ENCODE assay signal across 8 cellular contexts in genomic region chr6:109456710-109457595, GRCh38. TPM values are rescaled to one million over a fixed set of nuclear protein-coding genes. Genes with fewer than 3 reads are reported as not detected.
DNase-seq lines count a peak whose midpoint lies in the region; ATAC-seq and TF ChIP-seq lines count a peak whose summit lies in the region.

No MANE protein-coding gene starts in this region.

- intact Hi-C loops in PC-3 (cut with micrococcal nuclease) = no loop called here

- TF ChIP-seq CTCF in DOHH2 (IDR thresholded peaks at IDR 0.05; ENCODE audit: low read depth, low read length, poor library complexity, severe bottlenecking) = no peak
- no peak for TF ChIP-seq CTCF in PC-3 (conservative IDR thresholded peaks at IDR 0.05; ENCODE audit: low read depth, low read length)
- no peak for TF ChIP-seq CTCF in neural cell (IDR thresholded peaks at IDR 0.05; ENCODE audit: poor library complexity, severe bottlenecking)

- H3K9me2 ChIP-seq in DOHH2 (replicated peaks; ENCODE audit: control insufficient read depth, low read length) (no peaks in the 10 kb centered on the region), PC-3 (replicated peaks; ENCODE audit: low read length) (no peaks in the 10 kb centered on the region), neural cell (ENCODE audit: insufficient read depth, low read length) (no peaks in the 10 kb centered on the region)

- H4K20me1 ChIP-seq in DOHH2 (ENCODE audit: control insufficient read depth, insufficient read depth, low read depth, low read length) (no peaks in the 10 kb centered on the region), PC-3 (ENCODE audit: low read length) (no peaks in the 10 kb centered on the region), neural cell (ENCODE audit: insufficient read depth) (no peaks in the 10 kb centered on the region)

- TSS peak; percentile 67 for BruUV-seq in PC-3 (replicated peaks; lab: Mats Ljungman, UMichigan)

- H3K4me3 ChIP-seq in DOHH2 (ENCODE audit: low read length) = peak overlapping the region; percentile 78
- peak overlapping the region; percentile 84; the same call in 1 of the 2 replicates for H3K4me3 ChIP-seq in PC-3 (ENCODE audit: low read length)
- H3K4me3 ChIP-seq in neural cell (ENCODE audit: low read length) = peak overlapping the region; percentile 97

- H3K79me2 ChIP-seq in DOHH2 (ENCODE audit: control insufficient read depth, low read length) (peaks cover 23% of the 10 kb centered on the region), PC-3 (ENCODE audit: low read length) (no peaks in the 10 kb centered on the region), neural cell (replicated peaks; ENCODE audit: insufficient read depth, low read length) (peaks cover 8% of the 10 kb centered on the region)

- no peak for TF ChIP-seq EP300 in neural cell (conservative IDR thresholded peaks at IDR 0.05; ENCODE audit: poor library complexity, severe bottlenecking)

- peak overlapping the region; percentile 79 for H3K4me2 ChIP-seq in DOHH2 (ENCODE audit: low read length)
- H3K4me2 ChIP-seq in PC-3 (ENCODE audit: low read length) = peak overlapping the region; percentile 92
- peak overlapping the region; percentile 88 for H3K4me2 ChIP-seq in neural cell (ENCODE audit: low read length)

- H3K9ac ChIP-seq in PC-3 (ENCODE audit: low read length) (no peak overlapping the region), neural cell (ENCODE audit: low read length) (peak overlapping the region; percentile 94)

- DNase-seq in PC-3 = peak; percentile 50
- DNase-seq in epidermal melanocyte (ENCODE audit: insufficient read length, low spot score) = peak; percentile 75
- DNase-seq in stimulated activated CD8-positive, alpha-beta memory T cell treated with anti-CD3 and anti-CD28 coated beads, Interleukin-4, amount 100 ng/mL, for 48 hours = no peak
- DNase-seq in NCI-H748 (lab: John Stamatoyannopoulos, UW; ENCODE audit: unreplicated experiment) = no peak
- DNase-seq in T1000 (lab: John Stamatoyannopoulos, UW) = no peak

- no peak for TF ChIP-seq RAD21 in neural cell (conservative IDR thresholded peaks at IDR 0.05)

- H2AFZ ChIP-seq in PC-3 (ENCODE audit: low read length) = 0 out of 2 replicates have a peak overlapping the region, but pooled peaks have one; percentile 27
- H2AFZ ChIP-seq in neural cell (ENCODE audit: low read depth, low read length) = no peak overlapping the region

- CTCF ChIA-PET in PC-3 (lab: Charles Lee) = no interaction called here

- H3K4me1 ChIP-seq in DOHH2 (ENCODE audit: control insufficient read depth, low read length) = peaks cover 77% of the 10 kb centered on the region
- H3K4me1 ChIP-seq in PC-3 (ENCODE audit: insufficient read depth, low read length) = peaks cover 20% of the 10 kb centered on the region; the same call in 1 of the 2 replicates

- H3K27me3 ChIP-seq in DOHH2 (ENCODE audit: control insufficient read depth, low read length) = no peaks in the 10 kb centered on the region
- no peaks in the 10 kb centered on the region for H3K27me3 ChIP-seq in PC-3 (ENCODE audit: low read length)
- no peaks in the 10 kb centered on the region for H3K27me3 ChIP-seq in neural cell (ENCODE audit: insufficient read depth, low read depth, low read length)

- H3F3A ChIP-seq in DOHH2 (ENCODE audit: control insufficient read depth, insufficient read depth) (peaks cover 41% of the 10 kb centered on the region), PC-3 (ENCODE audit: low read length, unreplicated experiment) (no peaks in the 10 kb centered on the region), neural cell (ENCODE audit: insufficient read depth, low read length, poor library complexity, severe bottlenecking) (no peaks in the 10 kb centered on the region)

- H3K9me3 ChIP-seq in DOHH2 (ENCODE audit: control insufficient read depth, insufficient read depth, low read length) (no peaks in the 10 kb centered on the region), PC-3 (ENCODE audit: low read length) (no peaks in the 10 kb centered on the region), neural cell (ENCODE audit: low read length) (no peaks in the 10 kb centered on the region)

- H3K27ac ChIP-seq in DOHH2 (ENCODE audit: low read depth, low read length) (peak overlapping the region; percentile 100), PC-3 (ENCODE audit: low read length) (peak overlapping the region; percentile 48), neural cell (ENCODE audit: low read length) (no peak overlapping the region)

- POLR2A ChIA-PET in PC-3 (lab: Charles Lee; ENCODE audit: unreplicated experiment) = no interaction called here

- ATAC-seq in PC-3 (peak; percentile 55), GM18520 (IDR thresholded peaks at IDR 0.05; ENCODE audit: unreplicated experiment) (no peak)

- H3K36me3 ChIP-seq in DOHH2 (ENCODE audit: control insufficient read depth, low read length) = peaks cover 40% of the 10 kb centered on the region
- peaks cover 6% of the 10 kb centered on the region; the same call in 1 of the 2 replicates for H3K36me3 ChIP-seq in PC-3 (ENCODE audit: low read depth, low read length)
- H3K36me3 ChIP-seq in neural cell (ENCODE audit: insufficient read depth, low read length) = peaks cover 2% of the 10 kb centered on the region

TF ChIP-seq in neural cell, 6 proteins besides CTCF, POLR2A, EP300 and RAD21:
- no peak for TF ChIP-seq EZH2 (IDR thresholded peaks at IDR 0.05; ENCODE audit: borderline replicate concordance, insufficient read depth, low read length, poor library complexity, severe bottlenecking)
- no peak for TF ChIP-seq SMC3 (conservative IDR thresholded peaks at IDR 0.05; ENCODE audit: poor library complexity)
- TF ChIP-seq REST (IDR thresholded peaks at IDR 0.05; ENCODE audit: borderline replicate concordance) = no peak
- no peak for TF ChIP-seq MXI1 (conservative IDR thresholded peaks at IDR 0.05; ENCODE audit: poor library complexity, severe bottlenecking)
- no peak for TF ChIP-seq TAF1 (IDR thresholded peaks at IDR 0.05; ENCODE audit: low read depth)
- TF ChIP-seq POLR2AphosphoS5 (IDR thresholded peaks at IDR 0.05) = no peak

RNA-seq across cellular contexts. Expression of gene MICAL1, which starts 1.4 kb away (rescaled TPM):
- 9.1 and 17.9 TPM in 2 replicates for total RNA-seq in PC-3 (2014; rRNA removed)
- polyA plus RNA-seq in neural cell = 54.2 and 80.1 TPM in 2 replicates
- 39.6 and 44.6 TPM in 2 replicates for polyA minus RNA-seq in neural cell

RNA-seq across cellular contexts. Expression of gene SMPD2, which starts 16.4 kb away (rescaled TPM):
- 12.6 and 13.8 TPM in 2 replicates for total RNA-seq in PC-3 (2014; rRNA removed)
- 8.0 and 8.6 TPM in 2 replicates for polyA plus RNA-seq in neural cell
- 7.2 and 10.2 TPM in 2 replicates for polyA minus RNA-seq in neural cell

RNA-seq across cellular contexts. Expression of gene PPIL6, which starts 16.5 kb away (rescaled TPM):
- 0.62 and 2.1 TPM in 2 replicates for total RNA-seq in PC-3 (2014; rRNA removed)
- 2.5 and 11.8 TPM in 2 replicates for polyA plus RNA-seq in neural cell
- polyA minus RNA-seq in neural cell = 10.7 and 13.2 TPM in 2 replicates

RNA-seq across cellular contexts. Expression of gene ZBTB24, which starts 26.1 kb away (rescaled TPM):
- total RNA-seq in PC-3 (2014; rRNA removed) = 4.5 and 6.1 TPM in 2 replicates
- 5.5 and 6.0 TPM in 2 replicates for polyA plus RNA-seq in neural cell
- polyA minus RNA-seq in neural cell = 16.8 and 17.4 TPM in 2 replicates

Comparison
In these comparisons a context has a peak if more than half of its experiments do, and no peak if none do; other contexts are left out.
1. DNase-seq: peak in PC-3 (single experiment) and epidermal melanocyte (single experiment); none in stimulated activated CD8-positive, alpha-beta memory T cell treated with anti-CD3 and anti-CD28 coated beads, Interleukin-4, amount 100 ng/mL, for 48 hours (single experiment), NCI-H748 (single experiment) and T1000 (single experiment).
2. Peak in every context shown above with its lines, with median percentiles within 50 percentile points of each other: H3K4me2 ChIP-seq and H3K4me3 ChIP-seq.